In genomic region chr14:90820958-90821357, GRCh38 we compare ENCODE assay signal across 8 cellular contexts. TPM values are rescaled to one million over a fixed set of nuclear protein-coding genes. Genes with fewer than 3 reads are reported as not detected.
DNase-seq lines count a peak whose midpoint lies in the region; ATAC-seq and TF ChIP-seq lines count a peak whose summit lies in the region.

No MANE protein-coding gene starts in this region.

- no peak overlapping the region for H3K27ac Mint-ChIP-seq in endothelial cell (ENCODE audit: unreplicated experiment)
- no peak overlapping the region for H3K27ac Mint-ChIP-seq in chondrocyte (ENCODE audit: unreplicated experiment)

- ATAC-seq in HG03521 (IDR thresholded peaks at IDR 0.05; ENCODE audit: unreplicated experiment), result peak; percentile 58

- peaks cover 4% of the 10 kb centered on the region for H3K4me1 Mint-ChIP-seq in endothelial cell (ENCODE audit: unreplicated experiment)
- H3K4me1 Mint-ChIP-seq in chondrocyte (ENCODE audit: low read depth), result no peaks in the 10 kb centered on the region

- no peak overlapping the region for H3K4me3 ChIP-seq in epithelial cell of esophagus (ENCODE audit: low read length)

- H3K9me3 Mint-ChIP-seq in endothelial cell (ENCODE audit: unreplicated experiment), result no peaks in the 10 kb centered on the region
- peaks cover 10% of the 10 kb centered on the region for H3K9me3 Mint-ChIP-seq in chondrocyte (ENCODE audit: low read depth)

- H3K4me3 Mint-ChIP-seq in endothelial cell (ENCODE audit: unreplicated experiment) (no peak overlapping the region), chondrocyte (ENCODE audit: unreplicated experiment) (no peak overlapping the region)

- DNase-seq in DMS53 (lab: John Stamatoyannopoulos, UW) (peak; percentile 5), DMS53 treated with DMSO at 0.1 percent for 48 hours (lab: John Stamatoyannopoulos, UW; ENCODE audit: unreplicated experiment) (no peak), epithelial cell of esophagus (ENCODE audit: low read depth) (peak; percentile 94), endothelial cell (ENCODE audit: low spot score) (no peak), chondrocyte (ENCODE audit: low spot score) (no peak)
- DNase-seq in activated CD4-positive, alpha-beta T cell treated with anti-CD3 and anti-CD28 coated beads, Interleukin-2, amount 50 U/mL, for 24 hours (ENCODE audit: low read depth in 1 of 2, low spot score in 1 of 2), result peak; percentile 55 to 62
- peak; percentile 38 to 43 for DNase-seq in stimulated activated CD8-positive, alpha-beta memory T cell treated with anti-CD3 and anti-CD28 coated beads, Interleukin-2, amount 100 ng/mL, for 1 hour (ENCODE audit: low read depth in 2 of 2)

- peaks cover 12% of the 10 kb centered on the region for H3K27me3 Mint-ChIP-seq in endothelial cell (ENCODE audit: unreplicated experiment)
- H3K27me3 Mint-ChIP-seq in chondrocyte (ENCODE audit: low read depth), result no peaks in the 10 kb centered on the region

- TF ChIP-seq CTCF in epithelial cell of esophagus (IDR thresholded peaks at IDR 0.05; ENCODE audit: insufficient read depth, low read depth, low read length, missing control alignments) (no peak), endothelial cell (IDR thresholded peaks at IDR 0.05; ENCODE audit: unreplicated experiment) (no peak), chondrocyte (IDR thresholded peaks at IDR 0.05) (no peak)

- peaks cover 4% of the 10 kb centered on the region for H3K36me3 Mint-ChIP-seq in endothelial cell (ENCODE audit: low read depth, unreplicated experiment)
- H3K36me3 Mint-ChIP-seq in chondrocyte (ENCODE audit: low read depth), result peaks cover 4% of the 10 kb centered on the region

RNA-seq across cellular contexts. Expression of gene TTC7B, which starts 4.7 kb away (rescaled TPM):
- total RNA-seq in endothelial cell (ENCODE audit: unreplicated experiment), result 93.5 TPM
- 29.9 to 45.6 TPM (median 40.3 TPM) in 3 replicates for total RNA-seq in chondrocyte

Comparison
In these comparisons a context has a peak if more than half of its experiments do, and no peak if none do; other contexts are left out.
1. DNase-seq: peak in DMS53 (single experiment), activated CD4-positive, alpha-beta T cell treated with anti-CD3 and anti-CD28 coated beads, Interleukin-2, amount 50 U/mL, for 24 hours (2 of 2), epithelial cell of esophagus (single experiment) and stimulated activated CD8-positive, alpha-beta memory T cell treated with anti-CD3 and anti-CD28 coated beads, Interleukin-2, amount 100 ng/mL, for 1 hour (2 of 2); none in DMS53 treated with DMSO at 0.1 percent for 48 hours (single experiment), endothelial cell (single experiment) and chondrocyte (single experiment).